ENCODE assay signal across 16 cellular contexts in the genomic region with DNA sequence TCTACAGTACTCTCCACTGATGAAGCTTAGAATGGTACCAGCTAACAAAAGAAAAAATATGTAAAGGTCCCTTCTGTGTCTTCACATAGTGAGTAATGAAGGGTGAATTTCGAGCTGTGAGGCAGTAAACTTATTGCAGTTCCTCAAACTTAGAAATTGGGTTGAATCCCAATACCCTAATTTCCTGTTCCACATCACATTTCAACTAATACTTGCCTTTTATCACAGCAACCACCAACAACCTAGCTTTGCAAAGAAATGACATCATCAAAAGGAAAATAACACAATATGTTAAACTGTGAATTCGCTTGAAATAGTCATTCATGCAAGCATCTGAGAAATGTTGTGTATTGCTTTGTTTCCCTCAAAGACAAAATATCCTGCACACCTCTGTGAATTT. TPM values are rescaled to one million over a fixed set of nuclear protein-coding genes. Genes with fewer than 3 reads are reported as not detected.
A peak's percentile ranks its signal among the peaks of the same experiment; 100 is the strongest.
DNase-seq lines count a peak whose midpoint lies in the region; ATAC-seq lines count a peak whose summit lies in the region.
"Had no signal": no experiment of that assay in that cellular context is flagged by ENCODE, and none has a peak within 500 bp of the region (broad histone marks: within the 10 kb centered on the region; RNA-seq: fewer than 3 reads in every experiment).

No MANE protein-coding gene starts in this region.

- peak overlapping the region in 1 of 2 donors; percentile 8 for H3K4me3 ChIP-seq in CD4-positive, alpha-beta memory T cell (ENCODE audit: low read length in 2 of 2)
- H3K4me3 ChIP-seq: adrenal gland had no signal

- peaks cover 6% of the 10 kb centered on the region for H3K36me3 ChIP-seq in CD4-positive, alpha-beta memory T cell (ENCODE audit: insufficient read depth, low read length)
- H3K36me3 ChIP-seq: adrenal gland had no signal

- H3K9me3 Mint-ChIP-seq in CD4-positive, alpha-beta memory T cell = no peaks in the 10 kb centered on the region
- no peaks in the 10 kb centered on the region for H3K9me3 Mint-ChIP-seq in T-cell
- H3K9me3 Mint-ChIP-seq in effector memory CD8-positive, alpha-beta T cell = no peaks in the 10 kb centered on the region
- H3K9me3 Mint-ChIP-seq: type B pancreatic cell had no signal

- peak overlapping the region; percentile 64 to 95 (median 89) for H3K27ac Mint-ChIP-seq in CD4-positive, alpha-beta memory T cell
- H3K27ac Mint-ChIP-seq in T-cell = peak overlapping the region; percentile 78 to 85
- H3K27ac Mint-ChIP-seq in effector memory CD8-positive, alpha-beta T cell = peak overlapping the region in 1 of 2 donors; percentile 32
- H3K27ac Mint-ChIP-seq: type B pancreatic cell had no signal

- intact Hi-C loops in CD4-positive, alpha-beta memory T cell (cut with micrococcal nuclease) = no loop called here

- no peaks in the 10 kb centered on the region for H3K27me3 ChIP-seq in CD4-positive, alpha-beta memory T cell (ENCODE audit: insufficient read depth, low read length)
- H3K27me3 ChIP-seq: adrenal gland had no signal

- POLR2A ChIA-PET in CD4-positive, alpha-beta memory T cell (lab: Charles Lee; ENCODE audit: partially characterized antibody) = interaction anchor here (1.0 to 23.8 kb wide), 13 partner anchors 8 to 76 kb away, joined by 3 to 727 read pairs (median 5); partner anchors contain the start of gene TNFAIP8
- POLR2A ChIA-PET in T-cell (lab: Charles Lee) = interaction anchor here (0.6 to 1.1 kb wide), 8 partner anchors 11 to 112 kb away, joined by 3 to 8 read pairs (median 4); no protein-coding TSS in a partner anchor

- peaks cover 99% of the 10 kb centered on the region for H3K4me1 ChIP-seq in CD4-positive, alpha-beta memory T cell (ENCODE audit: insufficient read depth, low read length)
- H3K4me1 ChIP-seq: adrenal gland, parathyroid adenoma had no signal

- H3K9me3 ChIP-seq in CD4-positive, alpha-beta memory T cell (ENCODE audit: control insufficient read depth in 1 of 2, low read length in 2 of 2) = no peaks in the 10 kb centered on the region
- H3K9me3 ChIP-seq: adrenal gland had no signal

- peaks cover 10 to 48% of the 10 kb centered on the region in 2 donors for H3K36me3 Mint-ChIP-seq in CD4-positive, alpha-beta memory T cell
- peaks cover 36% of the 10 kb centered on the region for H3K36me3 Mint-ChIP-seq in T-cell
- peaks cover 4% of the 10 kb centered on the region for H3K36me3 Mint-ChIP-seq in effector memory CD8-positive, alpha-beta T cell (ENCODE audit: insufficient read depth)
- H3K36me3 Mint-ChIP-seq: type B pancreatic cell had no signal

- DNase-seq in SKM-1 treated with dmso at 0.1 percent for 144 hours (lab: John Stamatoyannopoulos, UW; ENCODE audit: unreplicated experiment) (peak; percentile 16), SKM-1 (lab: John Stamatoyannopoulos, UW; ENCODE audit: unreplicated experiment) (no peak), T-cell (no peak), COLO829 (ENCODE audit: low spot score) (no peak), NCI-H82 treated with DMSO at 0.1 percent for 48 hours (lab: John Stamatoyannopoulos, UW; ENCODE audit: unreplicated experiment) (no peak), NCI-H345 treated with DMSO at 0.1 percent for 48 hours (lab: John Stamatoyannopoulos, UW; ENCODE audit: unreplicated experiment) (no peak)
- DNase-seq in CD4-positive, alpha-beta memory T cell = no peak
- DNase-seq in effector memory CD8-positive, alpha-beta T cell = no peak
- DNase-seq: 8988T; adrenal gland; central memory CD4-positive, alpha-beta T cell; foreskin fibroblast had no signal

- no peak for ATAC-seq in T-cell (replicated peaks in 1 of 4)
- ATAC-seq in effector memory CD8-positive, alpha-beta T cell (replicated peaks) = no peak
- ATAC-seq: Right ventricle myocardium inferior had no signal

- H3K4me3 Mint-ChIP-seq in CD4-positive, alpha-beta memory T cell = peak overlapping the region in 6 of 8 donors; percentile 64 to 88 (median 75)
- peak overlapping the region; percentile 17 to 50 (median 23) for H3K4me3 Mint-ChIP-seq in T-cell
- H3K4me3 Mint-ChIP-seq in effector memory CD8-positive, alpha-beta T cell = peak overlapping the region; percentile 58 to 62
- H3K4me3 Mint-ChIP-seq: type B pancreatic cell had no signal

- H3K27me3 Mint-ChIP-seq in CD4-positive, alpha-beta memory T cell = no peaks in the 10 kb centered on the region
- H3K27me3 Mint-ChIP-seq in T-cell = no peaks in the 10 kb centered on the region
- no peaks in the 10 kb centered on the region for H3K27me3 Mint-ChIP-seq in effector memory CD8-positive, alpha-beta T cell
- H3K27me3 Mint-ChIP-seq: type B pancreatic cell had no signal

- peak overlapping the region; percentile 20 for H3K27ac ChIP-seq in CD4-positive, alpha-beta memory T cell (ENCODE audit: low read depth, low read length)
- H3K27ac ChIP-seq: adrenal gland, C4-2B, parathyroid adenoma had no signal

- H3K4me1 Mint-ChIP-seq in CD4-positive, alpha-beta memory T cell = peaks cover 80 to 96% (median 89%) of the 10 kb centered on the region in 4 donors
- H3K4me1 Mint-ChIP-seq in T-cell = peaks cover 92 to 96% (median 94%) of the 10 kb centered on the region in 3 donors
- H3K4me1 Mint-ChIP-seq in effector memory CD8-positive, alpha-beta T cell (ENCODE audit: low read depth in 2 of 2) = peaks cover 67 to 72% of the 10 kb centered on the region in 2 donors

- CTCF ChIA-PET in CD4-positive, alpha-beta memory T cell (lab: Charles Lee; ENCODE audit: partially characterized antibody) = interaction anchor here (0.7 to 2.5 kb wide), 10 partner anchors 9 to 88 kb away, joined by 3 to 10 read pairs (median 6); no protein-coding TSS in a partner anchor
- CTCF ChIA-PET in T-cell (lab: Charles Lee) = interaction anchor here (0.6 to 1.8 kb wide), 5 partner anchors 12 to 66 kb away, joined by 3 to 6 read pairs (median 4); no protein-coding TSS in a partner anchor

RNA-seq across cellular contexts. Expression of gene TNFAIP8, which starts 9.4 kb away (rescaled TPM):
- total RNA-seq in CD4-positive, alpha-beta memory T cell = 100 to 1,000 TPM; 167 to 176 TPM
- 100 to 1,000 TPM; 277 to 423 TPM for polyA plus RNA-seq in CD4-positive, alpha-beta memory T cell
- total RNA-seq in T-cell = 100 to 1,000 TPM; 128 to 145 (median 135) TPM

Comparison
In these comparisons a context has a peak if more than half of its experiments do, and no peak if none do; other contexts are left out.
1. H3K4me3 Mint-ChIP-seq: peak in every context shown above with its lines; median percentile 75 in CD4-positive, alpha-beta memory T cell; 60 in effector memory CD8-positive, alpha-beta T cell; 23 in T-cell.